In genomic region chr4:111641813-111642579, GRCh38 we compare ENCODE assay signal across 8 cellular contexts.
A peak's percentile ranks its signal among the peaks of the same experiment; 100 is the strongest.
DNase-seq lines count a peak whose midpoint lies in the region; ATAC-seq and TF ChIP-seq lines count a peak whose summit lies in the region.

No MANE protein-coding gene starts in this region.

- DNase-seq in CD1c-positive myeloid dendritic cell (ENCODE audit: extremely low spot score) (peak; percentile 68), NCI-H1417 (lab: John Stamatoyannopoulos, UW) (peak; percentile 59 to 92 (median 68)), SKM-1 treated with dmso at 0.1 percent for 144 hours (lab: John Stamatoyannopoulos, UW; ENCODE audit: unreplicated experiment) (peak; percentile 91), erythroblast (lab: John Stamatoyannopoulos, UW) (peak; percentile 77 to 78), mucosa of gallbladder (ENCODE audit: low spot score) (peak; percentile 78), T-cell (no peak)

- H3K27ac Mint-ChIP-seq in T-cell: no peak overlapping the region

- no peaks in the 10 kb centered on the region for H3K36me3 Mint-ChIP-seq in T-cell

- POLR2A ChIA-PET in T-cell (lab: Charles Lee): no interaction called here

- no peaks in the 10 kb centered on the region for H3K27me3 Mint-ChIP-seq in T-cell

- no peaks in the 10 kb centered on the region for H3K4me1 Mint-ChIP-seq in T-cell

- no peak for TF ChIP-seq POLR2A in erythroblast (IDR thresholded peaks at IDR 0.05; ENCODE audit: low read length)

- CTCF ChIA-PET in T-cell (lab: Charles Lee): no interaction called here

- H3K9me3 Mint-ChIP-seq in T-cell: peaks cover 0 to 3% (median 0%) of the 10 kb centered on the region in 3 donors

- H3K4me3 Mint-ChIP-seq in T-cell: no peak overlapping the region

- ATAC-seq in GM18858 (IDR thresholded peaks at IDR 0.05; ENCODE audit: unreplicated experiment) (peak; percentile 86), HG02943 (IDR thresholded peaks at IDR 0.05; ENCODE audit: low read depth, unreplicated experiment) (peak; percentile 84), T-cell (replicated peaks in 1 of 4) (no peak)

Comparison
In these comparisons a context has a peak if more than half of its experiments do, and no peak if none do; other contexts are left out.
1. DNase-seq: peak in CD1c-positive myeloid dendritic cell (single experiment), NCI-H1417 (3 of 3), SKM-1 treated with dmso at 0.1 percent for 144 hours (single experiment), erythroblast (2 of 2) and mucosa of gallbladder (single experiment); none in T-cell (0 of 34).
2. ATAC-seq: peak in GM18858 (single experiment) and HG02943 (single experiment); none in T-cell (0 of 4).